ENCODE assay signal across 1 cellular context in genomic region chr2:24922556-24922955, GRCh38.
TF ChIP-seq lines count a peak whose summit lies in the region.

No MANE protein-coding gene starts in this region.

TF ChIP-seq in HCT116, 20 proteins besides CTCF, POLR2A, EP300 and RAD21 (continued from another document):
- TF ChIP-seq ATF3 (IDR thresholded peaks at IDR 0.05) (no peak), EGR1 (IDR thresholded peaks at IDR 0.05; ENCODE audit: low read depth) (no peak), JUND (IDR thresholded peaks at IDR 0.05) (no peak), YY1 (IDR thresholded peaks at IDR 0.05; ENCODE audit: extremely low read depth, insufficient replicate concordance, low read depth, low read length) (no peak)
TF ChIP-seq in HCT116: peak in this region for 0.
